In genomic region chr15:81024265-81024875, GRCh38 we compare ENCODE assay signal across 8 cellular contexts. TPM values are rescaled to one million over a fixed set of nuclear protein-coding genes. Genes with fewer than 3 reads are reported as not detected.
DNase-seq lines count a peak whose midpoint lies in the region; ATAC-seq and TF ChIP-seq lines count a peak whose summit lies in the region.

No MANE protein-coding gene starts in this region.

- peak overlapping the region; percentile 96 for H3K27ac Mint-ChIP-seq in activated T-helper 1 cell treated with anti-CD3 and anti-CD28 coated beads, Interleukin-12 subunit alpha, Interleukin-12 subunit beta, Interleukin-2, Interleukin-4 antibody, amounts not matched to agents 30 ng/mL and 10 ng/mL and 1 ng/mL, durations not matched to agents 14 hours and 24 hours and 36 hours

- intact Hi-C loops in activated T-helper 1 cell treated with anti-CD3 and anti-CD28 coated beads, Interleukin-12 subunit alpha, Interleukin-12 subunit beta, Interleukin-2, Interleukin-4 antibody, amounts not matched to agents 30 ng/mL and 10 ng/mL and 1 ng/mL, durations not matched to agents 14 hours and 24 hours and 36 hours (cut with micrococcal nuclease), result loop anchor here (5.0 kb wide), 2 partner anchors 63 to 138 kb away; no protein-coding TSS in a partner anchor
- intact Hi-C loops in left lung (cut with DNase I), result no loop called here

- H3K4me3 ChIP-seq in left lung (no peak overlapping the region), tibial nerve (no peak overlapping the region)

- H3K4me1 ChIP-seq in left lung (peaks cover 4 to 50% of the 10 kb centered on the region in 2 donors), tibial nerve (peaks cover 0 to 30% (median 7%) of the 10 kb centered on the region in 4 donors)

- H3K27me3 ChIP-seq in left lung (no peaks in the 10 kb centered on the region), tibial nerve (no peaks in the 10 kb centered on the region)

- H3K36me3 Mint-ChIP-seq in activated T-cell treated with anti-CD3 and anti-CD28 coated beads, Interleukin-2, amount 50 U/mL, for 4 hours (ENCODE audit: insufficient read depth), result no peaks in the 10 kb centered on the region
- H3K36me3 Mint-ChIP-seq in activated T-helper 1 cell treated with anti-CD3 and anti-CD28 coated beads, Interleukin-12 subunit alpha, Interleukin-12 subunit beta, Interleukin-2, Interleukin-4 antibody, amounts not matched to agents 30 ng/mL and 10 ng/mL and 1 ng/mL, durations not matched to agents 14 hours and 24 hours and 36 hours (ENCODE audit: low read depth), result peaks cover 9% of the 10 kb centered on the region

- H3K4me1 Mint-ChIP-seq in activated T-cell treated with anti-CD3 and anti-CD28 coated beads, Interleukin-2, amount 50 U/mL, for 4 hours (ENCODE audit: low read depth), result peaks cover 24% of the 10 kb centered on the region
- peaks cover 43% of the 10 kb centered on the region for H3K4me1 Mint-ChIP-seq in activated T-helper 1 cell treated with anti-CD3 and anti-CD28 coated beads, Interleukin-12 subunit alpha, Interleukin-12 subunit beta, Interleukin-2, Interleukin-4 antibody, amounts not matched to agents 30 ng/mL and 10 ng/mL and 1 ng/mL, durations not matched to agents 14 hours and 24 hours and 36 hours (ENCODE audit: low read depth)

- H3K27me3 Mint-ChIP-seq in activated T-cell treated with anti-CD3 and anti-CD28 coated beads, Interleukin-2, amount 50 U/mL, for 4 hours (ENCODE audit: low read depth), result no peaks in the 10 kb centered on the region
- no peaks in the 10 kb centered on the region for H3K27me3 Mint-ChIP-seq in activated T-helper 1 cell treated with anti-CD3 and anti-CD28 coated beads, Interleukin-12 subunit alpha, Interleukin-12 subunit beta, Interleukin-2, Interleukin-4 antibody, amounts not matched to agents 30 ng/mL and 10 ng/mL and 1 ng/mL, durations not matched to agents 14 hours and 24 hours and 36 hours (ENCODE audit: insufficient read depth)

- 77 to 78% methylated on average over 10 of the region's 10 CpGs for WGBS in tibial nerve, 2 donors

- TF ChIP-seq CTCF in left lung (IDR thresholded peaks at IDR 0.05) (no peak), tibial nerve (IDR thresholded peaks at IDR 0.05) (no peak)

- peak overlapping the region; percentile 53 for H3K4me3 Mint-ChIP-seq in activated T-cell treated with anti-CD3 and anti-CD28 coated beads, Interleukin-2, amount 50 U/mL, for 4 hours
- peak overlapping the region; percentile 51 for H3K4me3 Mint-ChIP-seq in activated T-helper 1 cell treated with anti-CD3 and anti-CD28 coated beads, Interleukin-12 subunit alpha, Interleukin-12 subunit beta, Interleukin-2, Interleukin-4 antibody, amounts not matched to agents 30 ng/mL and 10 ng/mL and 1 ng/mL, durations not matched to agents 14 hours and 24 hours and 36 hours

- TF ChIP-seq EP300 in tibial nerve (IDR thresholded peaks at IDR 0.05), result no peak

- H3K9me3 ChIP-seq in left lung, result no peaks in the 10 kb centered on the region
- H3K9me3 ChIP-seq in tibial nerve, result no peaks in the 10 kb centered on the region

- DNase-seq in activated T-cell treated with anti-CD3 and anti-CD28 coated beads, Interleukin-2, amount 50 U/mL, for 4 hours, result no peak
- DNase-seq in activated T-cell treated with anti-CD3 and anti-CD28 coated beads for 4 hours (no peak), left lung (peak in 1 of 2 donors; percentile 36), tibial nerve (ENCODE audit: low spot score in 2 of 2) (no peak), epidermal melanocyte (ENCODE audit: insufficient read length, low spot score) (no peak), NCI-H345 treated with DMSO at 0.1 percent for 48 hours (lab: John Stamatoyannopoulos, UW; ENCODE audit: unreplicated experiment) (no peak)
- DNase-seq in activated T-helper 1 cell treated with anti-CD3 and anti-CD28 coated beads, Interleukin-12 subunit alpha, Interleukin-12 subunit beta, Interleukin-2, Interleukin-4 antibody, amounts not matched to agents 30 ng/mL and 10 ng/mL and 1 ng/mL, durations not matched to agents 14 hours and 24 hours and 36 hours (ENCODE audit: low spot score), result no peak

- H3K9me3 Mint-ChIP-seq in activated T-cell treated with anti-CD3 and anti-CD28 coated beads, Interleukin-2, amount 50 U/mL, for 4 hours, result no peaks in the 10 kb centered on the region
- peaks cover 4% of the 10 kb centered on the region for H3K9me3 Mint-ChIP-seq in activated T-helper 1 cell treated with anti-CD3 and anti-CD28 coated beads, Interleukin-12 subunit alpha, Interleukin-12 subunit beta, Interleukin-2, Interleukin-4 antibody, amounts not matched to agents 30 ng/mL and 10 ng/mL and 1 ng/mL, durations not matched to agents 14 hours and 24 hours and 36 hours

- TF ChIP-seq POLR2A in tibial nerve (IDR thresholded peaks at IDR 0.05), result no peak

- H3K36me3 ChIP-seq in left lung (no peaks in the 10 kb centered on the region), tibial nerve (no peaks in the 10 kb centered on the region)

- no peak for ATAC-seq in activated T-cell treated with anti-CD3 and anti-CD28 coated beads, Interleukin-2, amount 50 U/mL, for 4 hours
- peak; percentile 66 for ATAC-seq in left lung
- no peak for ATAC-seq in GM18517 (IDR thresholded peaks at IDR 0.05; ENCODE audit: unreplicated experiment)

- H3K27ac ChIP-seq in left lung, result peak overlapping the region; percentile 41 to 86
- H3K27ac ChIP-seq in tibial nerve, result peak overlapping the region in 3 of 4 donors; percentile 65 to 84 (median 68)

RNA-seq across cellular contexts. Expression of gene TLNRD1, which starts 23.6 kb away (rescaled TPM):
- 10 to 100 TPM; 42.6 to 46.5 (median 45.0) TPM for total RNA-seq in activated T-cell treated with anti-CD3 and anti-CD28 coated beads, Interleukin-2, amount 50 U/mL, for 4 hours
- 30.2 and 30.8 TPM in 2 replicates for total RNA-seq in activated T-helper 1 cell treated with anti-CD3 and anti-CD28 coated beads, Interleukin-12 subunit alpha, Interleukin-12 subunit beta, Interleukin-2, Interleukin-4 antibody, amounts not matched to agents 30 ng/mL and 10 ng/mL and 1 ng/mL, durations not matched to agents 14 hours and 24 hours and 36 hours
- total RNA-seq in left lung (10 to 100 TPM; 19.2 to 27.6 TPM), tibial nerve (10 to 100 TPM; 18.8 to 46.5 (median 30.0) TPM)

RNA-seq across cellular contexts. Expression of gene MESD, which starts 34.8 kb away (rescaled TPM):
- 10 to 100 TPM; 22.2 to 24.0 (median 23.3) TPM for total RNA-seq in activated T-cell treated with anti-CD3 and anti-CD28 coated beads, Interleukin-2, amount 50 U/mL, for 4 hours
- total RNA-seq in activated T-helper 1 cell treated with anti-CD3 and anti-CD28 coated beads, Interleukin-12 subunit alpha, Interleukin-12 subunit beta, Interleukin-2, Interleukin-4 antibody, amounts not matched to agents 30 ng/mL and 10 ng/mL and 1 ng/mL, durations not matched to agents 14 hours and 24 hours and 36 hours, result 29.5 and 30.2 TPM in 2 replicates
- total RNA-seq in left lung, result 10 to 100 TPM; 24.2 to 28.2 TPM
- 10 to 100 TPM; 21.2 to 43.8 (median 35.1) TPM for total RNA-seq in tibial nerve
